Comparison of ENCODE assay signal across 9 cellular contexts in the genomic region with DNA sequence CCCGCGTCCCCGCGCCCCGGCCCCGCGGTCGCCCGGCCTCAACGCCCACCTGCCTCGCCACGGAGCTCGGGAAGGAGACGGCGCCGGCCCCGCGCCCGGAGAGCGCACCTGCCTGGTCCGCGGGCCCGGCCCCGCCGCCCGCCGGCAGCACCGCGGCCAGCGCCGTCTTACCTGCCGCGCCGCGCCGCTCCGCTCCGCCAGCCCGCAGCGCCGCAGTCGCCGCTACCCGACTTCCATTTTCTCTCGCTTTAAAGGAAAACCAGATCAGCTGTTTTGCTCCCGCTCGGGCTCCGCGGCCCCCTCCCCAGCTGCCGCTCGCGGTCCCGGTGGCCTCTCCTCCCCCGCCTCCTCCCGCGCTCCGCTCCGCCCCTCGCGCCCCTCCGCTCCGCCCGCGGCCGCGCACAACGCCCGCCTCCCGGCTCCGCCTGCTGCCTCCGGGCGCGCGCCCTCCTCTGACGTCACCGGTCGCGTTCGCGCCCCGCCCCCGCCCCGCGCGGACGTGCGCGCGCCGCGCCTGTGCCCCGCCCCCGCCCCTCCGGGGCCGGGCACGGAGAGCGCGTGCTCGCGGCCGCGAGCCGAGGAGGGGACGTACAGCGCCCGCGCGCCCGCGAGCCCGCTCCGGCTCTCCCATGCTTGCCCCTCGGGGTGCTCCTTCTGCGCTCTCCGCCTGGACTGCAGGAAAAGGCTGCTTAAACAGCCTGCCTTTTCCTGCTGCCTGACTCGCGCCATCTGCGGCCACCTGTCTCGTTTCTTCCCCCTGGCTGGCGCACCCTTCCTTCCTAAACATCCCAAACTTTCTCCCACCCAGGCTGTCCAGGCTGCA. TPM values are rescaled to one million over a fixed set of nuclear protein-coding genes. Genes with fewer than 3 reads are reported as not detected.
DNase-seq lines count a peak whose midpoint lies in the region; ATAC-seq, FAIRE-seq and TF ChIP-seq lines count a peak whose summit lies in the region.
"Had no signal": no experiment of that assay in that cellular context is flagged by ENCODE, and none has a peak within 500 bp of the region (broad histone marks: within the 10 kb centered on the region; RNA-seq: fewer than 3 reads in every experiment).

A gene (minus strand): TSS at position 338 of the 823 bp plus-strand sequence.

- H3K79me2 ChIP-seq in smooth muscle cell (ENCODE audit: low read depth) = no peaks in the 10 kb centered on the region

- H3K36me3 ChIP-seq in bronchial epithelial cell (ENCODE audit: control insufficient read depth, insufficient read depth, low read length) (no peaks in the 10 kb centered on the region), smooth muscle cell (ENCODE audit: low read depth) (no peaks in the 10 kb centered on the region)

- ATAC-seq in GM18858 (IDR thresholded peaks at IDR 0.05; ENCODE audit: unreplicated experiment) (peak; percentile 80), HG03066 (IDR thresholded peaks at IDR 0.05; ENCODE audit: low read depth, unreplicated experiment) (peak; percentile 82)

- H3K27me3 ChIP-seq in bronchial epithelial cell (ENCODE audit: control insufficient read depth, insufficient read depth, low read length) (no peaks in the 10 kb centered on the region), smooth muscle cell (ENCODE audit: low read depth) (peaks cover 27% of the 10 kb centered on the region)

- peak within 1 kb of the TSS; percentile 91 for H3K4me2 ChIP-seq in smooth muscle cell

- H3F3A ChIP-seq in smooth muscle cell (ENCODE audit: low read depth) = no peaks in the 10 kb centered on the region

- no peaks in the 10 kb centered on the region for H4K20me1 ChIP-seq in smooth muscle cell (ENCODE audit: low read depth)

- H3K4me3 ChIP-seq in WI38 (ENCODE audit: low read depth, low read length) = peak within 1 kb of the TSS; percentile 54
- peak within 1 kb of the TSS; percentile 53 for H3K4me3 ChIP-seq in bronchial epithelial cell (ENCODE audit: low read depth, low read length)
- H3K4me3 ChIP-seq in smooth muscle cell = peak within 1 kb of the TSS; percentile 65

- H3K9ac ChIP-seq in smooth muscle cell (ENCODE audit: low read depth) = no peak within 1 kb of the TSS

- H2AFZ ChIP-seq in smooth muscle cell (ENCODE audit: low read depth) = peak within 1 kb of the TSS; percentile 97

- no peaks in the 10 kb centered on the region for H3K4me1 ChIP-seq in smooth muscle cell (ENCODE audit: low read depth)

- H3K27ac ChIP-seq in 22Rv1 (0 out of 2 replicates have a peak within 1 kb of the TSS, but pooled peaks have one; percentile 29), smooth muscle cell (ENCODE audit: low read depth) (no peak within 1 kb of the TSS)

- TF ChIP-seq CTCF in 22Rv1 (IDR thresholded peaks at IDR 0.05) (no peak), WI38 (IDR thresholded peaks at IDR 0.05; ENCODE audit: low read depth, low read length) (no peak), bronchial epithelial cell (IDR thresholded peaks at IDR 0.05; ENCODE audit: insufficient read depth, low read length, severe bottlenecking) (no peak), smooth muscle cell (IDR thresholded peaks at IDR 0.05; ENCODE audit: borderline replicate concordance, insufficient read depth, poor library complexity, severe bottlenecking) (no peak)

- no peak for FAIRE-seq in bronchial epithelial cell (lab: Jason Lieb, UNC)
- FAIRE-seq: G401.6 had no signal

- no peaks in the 10 kb centered on the region for H3K9me3 ChIP-seq in smooth muscle cell (replicated peaks; ENCODE audit: low read depth)

- peak; percentile 90 for DNase-seq in NCI-H2171 (lab: John Stamatoyannopoulos, UW)
- DNase-seq in bronchial epithelial cell (ENCODE audit: low read depth) = peak; percentile 24
- DNase-seq in inferior parietal cortex (ENCODE audit: extremely low spot score) = peak; percentile 83
- peak; percentile 47 for DNase-seq in smooth muscle cell (lab: John Stamatoyannopoulos, UW; ENCODE audit: unreplicated experiment)

- WGBS in smooth muscle cell (ENCODE audit: low lambda C conversion rate) = 1% methylated on average over 15 of the region's 120 CpGs

RNA-seq across cellular contexts. Expression of the gene that starts here (rescaled TPM):
- total RNA-seq in bronchial epithelial cell (0.13 and 0.26 TPM in 2 replicates), smooth muscle cell (0.04 and 0.40 TPM in 2 replicates)
- 1.6 TPM in 1 of 2 replicates, not detected in the other for polyA plus RNA-seq in smooth muscle cell

Comparison
In these comparisons a context has a peak if more than half of its experiments do, and no peak if none do; other contexts are left out.
1. Peak in DNase-seq and H3K4me3 ChIP-seq in bronchial epithelial cell; RNA of the gene not detected or under 1 TPM.
2. DNase-seq: peak in every context shown above with its lines; median percentile 90 in NCI-H2171; 83 in inferior parietal cortex; 47 in smooth muscle cell; 24 in bronchial epithelial cell.